31 cellular contexts compared by ENCODE assay signal in the genomic region with DNA sequence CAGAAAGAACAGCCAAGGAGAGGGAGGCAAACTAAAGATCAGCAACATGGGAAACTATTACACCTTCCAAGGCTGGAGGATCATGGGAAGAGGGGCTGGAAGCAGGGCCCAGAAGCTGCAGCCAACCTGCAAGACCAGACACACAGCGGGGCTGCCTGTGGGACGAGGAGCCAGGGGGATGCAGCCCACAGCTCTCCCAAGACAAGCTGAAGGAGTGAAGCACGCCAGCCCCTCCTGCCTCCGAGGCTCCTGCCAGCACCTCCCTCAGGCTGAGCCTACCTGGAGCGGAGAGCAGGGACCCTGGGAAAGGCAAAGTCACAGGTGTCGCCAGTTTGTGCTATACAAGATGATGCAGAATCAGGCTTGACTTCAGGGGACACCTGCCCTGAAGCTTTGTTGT.
"Had no signal": no experiment of that assay in that cellular context is flagged by ENCODE, and none has a peak within 500 bp of the region (broad histone marks: within the 10 kb centered on the region; RNA-seq: fewer than 3 reads in every experiment).

No MANE protein-coding gene starts in this region.

- H3K27me3 Mint-ChIP-seq: activated CD4-positive, alpha-beta T cell treated with anti-CD3 and anti-CD28 coated beads, Interleukin-2, amount 10 ng/mL, durations not matched to agents 7 days and 5 days; activated naive CD4-positive, alpha-beta T cell treated with anti-CD3 and anti-CD28 coated beads, Interleukin-2, amount 50 U/mL, for 24 hours; activated naive CD8-positive, alpha-beta T cell treated with anti-CD3 and anti-CD28 coated beads, Interleukin-2, amount 10 ng/mL, durations not matched to agents 7 days and 5 days had no signal

- H3K9me3 Mint-ChIP-seq: activated CD4-positive, alpha-beta T cell treated with anti-CD3 and anti-CD28 coated beads, Interleukin-2, amount 10 ng/mL, durations not matched to agents 7 days and 5 days; activated naive CD4-positive, alpha-beta T cell treated with anti-CD3 and anti-CD28 coated beads, Interleukin-2, amount 50 U/mL, for 24 hours; activated naive CD8-positive, alpha-beta T cell treated with anti-CD3 and anti-CD28 coated beads, Interleukin-2, amount 10 ng/mL, durations not matched to agents 7 days and 5 days; activated T-cell treated with anti-CD3 and anti-CD28 coated beads, Interleukin-2, amount 50 U/mL, for 24 hours; activated T-helper 2 cell treated with anti-CD3 and anti-CD28 coated beads, Interferon-gamma antibody, Interleukin-2, Interleukin-4, amounts not matched to agents 10 μg/mL and 5 μg/mL and 100 μg/mL, durations not matched to agents 14 hours and 24 hours and 36 hours had no signal

- FAIRE-seq: RCC 7860 had no signal

- H3K9me3 ChIP-seq: ascending aorta had no signal

- DNase-seq: activated CD4-positive, alpha-beta T cell treated with anti-CD3 and anti-CD28 coated beads for 36 hours; activated CD4-positive, alpha-beta T cell treated with anti-CD3 and anti-CD28 coated beads, Interleukin-2, amount 10 ng/mL, durations not matched to agents 7 days and 5 days; activated CD4-positive, alpha-beta T cell treated with anti-CD3 and anti-CD28 coated beads, Interleukin-2, amount 50 U/mL, for 48 hours; activated CD8-positive, alpha-beta T cell treated with anti-CD3 and anti-CD28 coated beads, Interleukin-2, amount 10 ng/mL, durations not matched to agents 7 days and 5 days; activated gamma-delta T cell; activated naive CD4-positive, alpha-beta T cell treated with Interleukin-2 at 50 U/mL for 16 hours; activated naive CD8-positive, alpha-beta T cell treated with anti-CD3 and anti-CD28 coated beads, Interleukin-2, amount 10 ng/mL, durations not matched to agents 7 days and 5 days; activated T-cell treated with anti-CD3 and anti-CD28 coated beads, Interleukin-2, amount 50 U/mL, for 24 hours; amygdala; Kasumi-1; MM.1S; MV-4-11; NCI-H1092; NCI-H1436 treated with DMSO at 0.1 percent for 48 hours; NCI-H1694 treated with DMSO at 0.1 percent for 48 hours; NCI-H2029; NCI-H345; NCI-H524 treated with DMSO at 0.1 percent for 48 hours; PC-9; SIG-M5; T-helper 1 cell; T-helper 2 cell; T-helper 9 cell; WERI-Rb-1 had no signal

- H3K27ac Mint-ChIP-seq: activated CD4-positive, alpha-beta T cell treated with anti-CD3 and anti-CD28 coated beads for 36 hours; activated CD4-positive, alpha-beta T cell treated with anti-CD3 and anti-CD28 coated beads, Interleukin-2, amount 10 ng/mL, durations not matched to agents 7 days and 5 days; activated CD8-positive, alpha-beta T cell treated with anti-CD3 and anti-CD28 coated beads, Interleukin-2, amount 10 ng/mL, durations not matched to agents 7 days and 5 days; activated naive CD4-positive, alpha-beta T cell treated with anti-CD3 and anti-CD28 coated beads, Interleukin-2, amount 50 U/mL, for 24 hours; activated naive CD8-positive, alpha-beta T cell treated with anti-CD3 and anti-CD28 coated beads, Interleukin-2, amount 10 ng/mL, durations not matched to agents 7 days and 5 days; activated T-cell treated with anti-CD3 and anti-CD28 coated beads, Interleukin-2, amount 50 U/mL, for 24 hours; activated T-helper 2 cell treated with anti-CD3 and anti-CD28 coated beads, Interferon-gamma antibody, Interleukin-2, Interleukin-4, amounts not matched to agents 10 μg/mL and 5 μg/mL and 100 μg/mL, durations not matched to agents 14 hours and 24 hours and 36 hours had no signal

- H3K27me3 ChIP-seq: ascending aorta had no signal

- H3K36me3 Mint-ChIP-seq: activated naive CD4-positive, alpha-beta T cell treated with anti-CD3 and anti-CD28 coated beads, Interleukin-2, amount 50 U/mL, for 24 hours; activated naive CD8-positive, alpha-beta T cell treated with anti-CD3 and anti-CD28 coated beads, Interleukin-2, amount 10 ng/mL, durations not matched to agents 7 days and 5 days had no signal

- H3K36me3 ChIP-seq: ascending aorta, WERI-Rb-1 had no signal

- ATAC-seq: activated CD4-positive, alpha-beta T cell treated with anti-CD3 and anti-CD28 coated beads for 36 hours; activated CD8-positive, alpha-beta T cell treated with anti-CD3 and anti-CD28 coated beads, Interleukin-2, amount 10 ng/mL, durations not matched to agents 7 days and 5 days; Right ventricle myocardium inferior; SK-N-SH treated with all-trans-retinoic acid at 6 μM for 48 hours had no signal

- H3K4me1 ChIP-seq: ascending aorta had no signal

- H2AFZ ChIP-seq: PC-9 had no signal

- H3K4me3 ChIP-seq: ascending aorta, PC-9 had no signal

- H3K4me2 ChIP-seq: PC-9 had no signal

- H3K4me3 Mint-ChIP-seq: activated CD4-positive, alpha-beta T cell treated with anti-CD3 and anti-CD28 coated beads for 36 hours; activated CD4-positive, alpha-beta T cell treated with anti-CD3 and anti-CD28 coated beads, Interleukin-2, amount 10 ng/mL, durations not matched to agents 7 days and 5 days; activated CD8-positive, alpha-beta T cell treated with anti-CD3 and anti-CD28 coated beads, Interleukin-2, amount 10 ng/mL, durations not matched to agents 7 days and 5 days; activated naive CD4-positive, alpha-beta T cell treated with anti-CD3 and anti-CD28 coated beads, Interleukin-2, amount 50 U/mL, for 24 hours; activated naive CD8-positive, alpha-beta T cell treated with anti-CD3 and anti-CD28 coated beads, Interleukin-2, amount 10 ng/mL, durations not matched to agents 7 days and 5 days; activated T-cell treated with anti-CD3 and anti-CD28 coated beads, Interleukin-2, amount 50 U/mL, for 24 hours had no signal

- H3K27ac ChIP-seq: ascending aorta, PC-9, RWPE1, WERI-Rb-1 had no signal

- H3K4me1 Mint-ChIP-seq: activated CD4-positive, alpha-beta T cell treated with anti-CD3 and anti-CD28 coated beads for 36 hours; activated CD4-positive, alpha-beta T cell treated with anti-CD3 and anti-CD28 coated beads, Interleukin-2, amount 10 ng/mL, durations not matched to agents 7 days and 5 days; activated naive CD4-positive, alpha-beta T cell treated with anti-CD3 and anti-CD28 coated beads, Interleukin-2, amount 50 U/mL, for 24 hours; activated naive CD8-positive, alpha-beta T cell treated with anti-CD3 and anti-CD28 coated beads, Interleukin-2, amount 10 ng/mL, durations not matched to agents 7 days and 5 days had no signal
